Comparison of ENCODE assay signal across 19 cellular contexts in genomic region chr11:96061094-96061493, GRCh38.
DNase-seq lines count a peak whose midpoint lies in the region; ATAC-seq and TF ChIP-seq lines count a peak whose summit lies in the region.
"Had no signal": no experiment of that assay in that cellular context is flagged by ENCODE, and none has a peak within 500 bp of the region (broad histone marks: within the 10 kb centered on the region; RNA-seq: fewer than 3 reads in every experiment).

No MANE protein-coding gene starts in this region.

- no peak for DNase-seq in natural killer cell treated with Interleukin-12 subunit alpha and Interleukin-12 subunit beta and Interleukin-15 and Interleukin-18, amount 100 ng/mL, for 72 hours (ENCODE audit: low spot score)
- DNase-seq in natural killer cell (no peak), hepatocyte (ENCODE audit: low spot score) (no peak), G401 (ENCODE audit: low spot score) (no peak), KG1 (lab: John Stamatoyannopoulos, UW) (no peak)
- DNase-seq in activated T-helper 2 cell treated with anti-CD3 and anti-CD28 coated beads, Interferon-gamma antibody, Interleukin-2, Interleukin-4, amounts not matched to agents 10 μg/mL and 5 μg/mL and 100 μg/mL, durations not matched to agents 14 hours and 24 hours and 36 hours (ENCODE audit: low spot score): no peak
- DNase-seq in central memory CD4-positive, alpha-beta T cell: no peak
- DNase-seq: anterior cingulate cortex, colonic mucosa, GDM1, GOT3, KBM-7, NCI-H1105, NCI-H2171 treated with DMSO at 0.1 percent for 48 hours had no signal

- ATAC-seq in natural killer cell treated with Interleukin-12 subunit alpha and Interleukin-12 subunit beta and Interleukin-15 and Interleukin-18, amount 100 ng/mL, for 72 hours: no peak
- ATAC-seq in natural killer cell (no peak), HG02678 (IDR thresholded peaks at IDR 0.05; ENCODE audit: unreplicated experiment) (no peak)

- no peak for TF ChIP-seq CTCF in natural killer cell (IDR thresholded peaks at IDR 0.05)
- no peak for TF ChIP-seq CTCF in hepatocyte (IDR thresholded peaks at IDR 0.05; ENCODE audit: poor library complexity)

- intact Hi-C loops in natural killer cell (cut with micrococcal nuclease): no loop called here
- intact Hi-C loops in activated T-helper 2 cell treated with anti-CD3 and anti-CD28 coated beads, Interferon-gamma antibody, Interleukin-2, Interleukin-4, amounts not matched to agents 10 μg/mL and 5 μg/mL and 100 μg/mL, durations not matched to agents 14 hours and 24 hours and 36 hours (cut with micrococcal nuclease): loop anchor here (5.0 kb wide), 2 partner anchors 146 to 269 kb away; partner anchors contain the start of gene CEP57

- peaks cover 19% of the 10 kb centered on the region for H3K79me2 ChIP-seq in hepatocyte

- H3K27ac ChIP-seq in hepatocyte: peak overlapping the region; percentile 42
- H3K27ac ChIP-seq: colonic mucosa, HL-60, right atrium auricular region, RWPE1 had no signal

- H3K9me3 Mint-ChIP-seq in natural killer cell treated with Interleukin-12 subunit alpha and Interleukin-12 subunit beta and Interleukin-15 and Interleukin-18, amount 100 ng/mL, for 72 hours: no peaks in the 10 kb centered on the region
- no peaks in the 10 kb centered on the region for H3K9me3 Mint-ChIP-seq in natural killer cell
- no peaks in the 10 kb centered on the region for H3K9me3 Mint-ChIP-seq in activated T-helper 2 cell treated with anti-CD3 and anti-CD28 coated beads, Interferon-gamma antibody, Interleukin-2, Interleukin-4, amounts not matched to agents 10 μg/mL and 5 μg/mL and 100 μg/mL, durations not matched to agents 14 hours and 24 hours and 36 hours

- no peaks in the 10 kb centered on the region for H4K20me1 ChIP-seq in hepatocyte (ENCODE audit: insufficient read depth, poor library complexity, severe bottlenecking)

- no peak overlapping the region for H3K4me3 ChIP-seq in hepatocyte
- H3K4me3 ChIP-seq: colonic mucosa, lung, right atrium auricular region had no signal

- H3K4me1 Mint-ChIP-seq in natural killer cell treated with Interleukin-12 subunit alpha and Interleukin-12 subunit beta and Interleukin-15 and Interleukin-18, amount 100 ng/mL, for 72 hours (ENCODE audit: low read depth in 2 of 2): peaks cover 20 to 40% of the 10 kb centered on the region in 2 donors
- H3K4me1 Mint-ChIP-seq in natural killer cell: peaks cover 0 to 4% of the 10 kb centered on the region in 2 donors
- H3K4me1 Mint-ChIP-seq in activated T-helper 2 cell treated with anti-CD3 and anti-CD28 coated beads, Interferon-gamma antibody, Interleukin-2, Interleukin-4, amounts not matched to agents 10 μg/mL and 5 μg/mL and 100 μg/mL, durations not matched to agents 14 hours and 24 hours and 36 hours (ENCODE audit: low read depth): peaks cover 52% of the 10 kb centered on the region

- H3K4me2 ChIP-seq in hepatocyte: no peak overlapping the region

- no peaks in the 10 kb centered on the region for H3K27me3 ChIP-seq in hepatocyte
- H3K27me3 ChIP-seq: colonic mucosa, right atrium auricular region had no signal

- H3K27ac Mint-ChIP-seq in natural killer cell treated with Interleukin-12 subunit alpha and Interleukin-12 subunit beta and Interleukin-15 and Interleukin-18, amount 100 ng/mL, for 72 hours: peak overlapping the region; percentile 40 to 74
- no peak overlapping the region for H3K27ac Mint-ChIP-seq in natural killer cell
- H3K27ac Mint-ChIP-seq in activated T-helper 2 cell treated with anti-CD3 and anti-CD28 coated beads, Interferon-gamma antibody, Interleukin-2, Interleukin-4, amounts not matched to agents 10 μg/mL and 5 μg/mL and 100 μg/mL, durations not matched to agents 14 hours and 24 hours and 36 hours: peak overlapping the region; percentile 60

- WGBS in hepatocyte (ENCODE audit: low lambda C conversion rate, missing lambda C conversion rate): 72% methylated on average over 2 of the region's 2 CpGs

- in situ Hi-C loops in G401 (cut with HindIII; ENCODE audit: low sequenced_read_pairs): no loop called here

- peak overlapping the region; percentile 38 for H3K4me3 Mint-ChIP-seq in natural killer cell treated with Interleukin-12 subunit alpha and Interleukin-12 subunit beta and Interleukin-15 and Interleukin-18, amount 100 ng/mL, for 72 hours
- no peak overlapping the region for H3K4me3 Mint-ChIP-seq in natural killer cell
- H3K4me3 Mint-ChIP-seq in activated T-helper 2 cell treated with anti-CD3 and anti-CD28 coated beads, Interferon-gamma antibody, Interleukin-2, Interleukin-4, amounts not matched to agents 10 μg/mL and 5 μg/mL and 100 μg/mL, durations not matched to agents 14 hours and 24 hours and 36 hours (ENCODE audit: low read depth): no peak overlapping the region

- no peaks in the 10 kb centered on the region for H3K27me3 Mint-ChIP-seq in natural killer cell treated with Interleukin-12 subunit alpha and Interleukin-12 subunit beta and Interleukin-15 and Interleukin-18, amount 100 ng/mL, for 72 hours
- H3K27me3 Mint-ChIP-seq in natural killer cell (ENCODE audit: low read depth in 2 of 2): no peaks in the 10 kb centered on the region
- H3K27me3 Mint-ChIP-seq in activated T-helper 2 cell treated with anti-CD3 and anti-CD28 coated beads, Interferon-gamma antibody, Interleukin-2, Interleukin-4, amounts not matched to agents 10 μg/mL and 5 μg/mL and 100 μg/mL, durations not matched to agents 14 hours and 24 hours and 36 hours (ENCODE audit: low read depth): no peaks in the 10 kb centered on the region

- H2AFZ ChIP-seq in hepatocyte: no peak overlapping the region

- H3K36me3 Mint-ChIP-seq in natural killer cell treated with Interleukin-12 subunit alpha and Interleukin-12 subunit beta and Interleukin-15 and Interleukin-18, amount 100 ng/mL, for 72 hours: no peaks in the 10 kb centered on the region
- H3K36me3 Mint-ChIP-seq in natural killer cell: no peaks in the 10 kb centered on the region
- peaks cover 15% of the 10 kb centered on the region for H3K36me3 Mint-ChIP-seq in activated T-helper 2 cell treated with anti-CD3 and anti-CD28 coated beads, Interferon-gamma antibody, Interleukin-2, Interleukin-4, amounts not matched to agents 10 μg/mL and 5 μg/mL and 100 μg/mL, durations not matched to agents 14 hours and 24 hours and 36 hours (ENCODE audit: low read depth)

- no peaks in the 10 kb centered on the region for H3K9me3 ChIP-seq in hepatocyte (ENCODE audit: low read depth)
- H3K9me3 ChIP-seq: colonic mucosa, right atrium auricular region had no signal

- no peaks in the 10 kb centered on the region for H3K36me3 ChIP-seq in hepatocyte (replicated peaks; ENCODE audit: insufficient read depth, low read depth)
- H3K36me3 ChIP-seq: colonic mucosa, right atrium auricular region had no signal

- H3K4me1 ChIP-seq in hepatocyte (ENCODE audit: insufficient read depth): peaks cover 37% of the 10 kb centered on the region
- H3K4me1 ChIP-seq: colonic mucosa had no signal

- no peaks in the 10 kb centered on the region for H3K9me2 ChIP-seq in hepatocyte (replicated peaks; ENCODE audit: insufficient read depth)

Comparison
In these comparisons a context has a peak if more than half of its experiments do, and no peak if none do; other contexts are left out.
1. H3K27ac Mint-ChIP-seq: peak in natural killer cell treated with Interleukin-12 subunit alpha and Interleukin-12 subunit beta and Interleukin-15 and Interleukin-18, amount 100 ng/mL, for 72 hours (2 of 2) and activated T-helper 2 cell treated with anti-CD3 and anti-CD28 coated beads, Interferon-gamma antibody, Interleukin-2, Interleukin-4, amounts not matched to agents 10 μg/mL and 5 μg/mL and 100 μg/mL, durations not matched to agents 14 hours and 24 hours and 36 hours (single experiment); none in natural killer cell (0 of 2).